ENCODE assay signal across 18 cellular contexts in the genomic region with DNA sequence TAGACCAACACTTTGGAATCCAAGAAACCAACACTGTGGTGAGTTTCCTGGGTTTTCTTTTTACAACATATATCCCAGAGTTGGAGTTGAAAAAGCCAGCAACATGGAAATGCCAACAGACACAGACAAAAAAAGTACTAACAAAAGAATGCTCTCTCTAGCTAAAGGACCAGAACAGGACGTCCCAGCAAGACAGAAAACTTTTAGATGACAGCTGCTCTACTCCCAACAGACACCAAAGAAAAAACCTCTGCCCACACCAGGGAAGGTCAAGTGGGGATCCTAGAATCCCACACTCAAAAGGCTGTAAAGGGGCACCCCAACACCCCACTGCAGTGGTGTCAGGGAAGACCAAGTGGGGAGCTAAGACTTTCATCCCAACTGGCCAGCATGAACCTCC. TPM values are rescaled to one million over a fixed set of nuclear protein-coding genes. Genes with fewer than 3 reads are reported as not detected.
DNase-seq lines count a peak whose midpoint lies in the region; ATAC-seq and TF ChIP-seq lines count a peak whose summit lies in the region.
"Had no signal": no experiment of that assay in that cellular context is flagged by ENCODE, and none has a peak within 500 bp of the region (broad histone marks: within the 10 kb centered on the region; RNA-seq: fewer than 3 reads in every experiment).

No MANE protein-coding gene starts in this region.

- peak overlapping the region; percentile 17 to 45 for H3K27ac ChIP-seq in thoracic aorta
- no peak overlapping the region for H3K27ac ChIP-seq in left lung
- H3K27ac ChIP-seq: esophagus muscularis mucosa, pancreas, uterus had no signal

- H3K9me3 ChIP-seq in thoracic aorta: peaks cover 6% of the 10 kb centered on the region
- H3K9me3 ChIP-seq in left lung: no peaks in the 10 kb centered on the region
- H3K9me3 ChIP-seq: pancreas had no signal

- peak; percentile 38 for ATAC-seq in Right ventricle myocardium superior (ENCODE audit: poor library complexity)
- no peak for ATAC-seq in activated T-helper 17 cell treated with anti-CD3 and anti-CD28 coated beads, Interleukin-2, amount 50 U/mL, for 72 hours (replicated peaks)
- ATAC-seq in thoracic aorta (ENCODE audit: insufficient number of reproducible peaks, low FRiP score, low read depth): no peak
- no peak for ATAC-seq in GM21786 (IDR thresholded peaks at IDR 0.05; ENCODE audit: unreplicated experiment)
- no peak for ATAC-seq in left lung
- ATAC-seq: pancreas had no signal

- peak overlapping the region; percentile 48 for H3K4me3 Mint-ChIP-seq in activated T-helper 17 cell treated with anti-CD3 and anti-CD28 coated beads, Interleukin-2, amount 50 U/mL, for 72 hours
- peak overlapping the region in 4 of 5 donors; percentile 57 to 67 (median 62) for H3K4me3 Mint-ChIP-seq in immature natural killer cell

- DNase-seq in Right ventricle myocardium superior (no peak), cardiac septum (ENCODE audit: low spot score) (no peak), immature natural killer cell (no peak), thoracic aorta (ENCODE audit: low spot score) (no peak), kidney tubule cell (ENCODE audit: low spot score) (no peak), left lung (no peak)
- DNase-seq: activated CD4-positive, CD25-positive, alpha-beta regulatory T cell treated with anti-CD3 and anti-CD28 coated beads, Interleukin-2, amount 50 U/mL, for 72 hours; activated gamma-delta T cell; DMS 273 treated with DMSO at 0.1 percent for 48 hours; NCI-H1105 treated with DMSO at 0.1 percent for 48 hours; NCI-H226; pancreas; uterus had no signal

- H3K36me3 ChIP-seq in thoracic aorta (no peaks in the 10 kb centered on the region), left lung (no peaks in the 10 kb centered on the region)
- H3K36me3 ChIP-seq: esophagus muscularis mucosa, pancreas, uterus had no signal

- H3K4me1 Mint-ChIP-seq in activated T-helper 17 cell treated with anti-CD3 and anti-CD28 coated beads, Interleukin-2, amount 50 U/mL, for 72 hours: peaks cover 29% of the 10 kb centered on the region
- peaks cover 63 to 84% of the 10 kb centered on the region in 2 donors for H3K4me1 Mint-ChIP-seq in immature natural killer cell

- intact Hi-C loops in Right ventricle myocardium superior (cut with DNase I): no loop called here
- intact Hi-C loops in cardiac septum (cut with DNase I): no loop called here
- intact Hi-C loops in left lung (cut with DNase I): no loop called here

- TF ChIP-seq CTCF in thoracic aorta (IDR thresholded peaks at IDR 0.05): no peak
- no peak for TF ChIP-seq CTCF in left lung (IDR thresholded peaks at IDR 0.05)

- no peaks in the 10 kb centered on the region for H3K27me3 ChIP-seq in thoracic aorta (replicated peaks; ENCODE audit: insufficient read depth)
- no peaks in the 10 kb centered on the region for H3K27me3 ChIP-seq in left lung
- H3K27me3 ChIP-seq: esophagus muscularis mucosa, pancreas, uterus had no signal

- no peaks in the 10 kb centered on the region for H3K27me3 Mint-ChIP-seq in activated T-helper 17 cell treated with anti-CD3 and anti-CD28 coated beads, Interleukin-2, amount 50 U/mL, for 72 hours
- H3K27me3 Mint-ChIP-seq in immature natural killer cell (ENCODE audit: low read depth in 3 of 3): peaks cover 0 to 3% (median 0%) of the 10 kb centered on the region in 3 donors

- peak overlapping the region; percentile 74 for H3K27ac Mint-ChIP-seq in activated T-helper 17 cell treated with anti-CD3 and anti-CD28 coated beads, Interleukin-2, amount 50 U/mL, for 72 hours
- H3K27ac Mint-ChIP-seq in immature natural killer cell: peak overlapping the region; percentile 27 to 95 (median 70)

- H3K36me3 Mint-ChIP-seq in activated T-helper 17 cell treated with anti-CD3 and anti-CD28 coated beads, Interleukin-2, amount 50 U/mL, for 72 hours (ENCODE audit: low read depth): peaks cover 9% of the 10 kb centered on the region
- H3K36me3 Mint-ChIP-seq in immature natural killer cell: peaks cover 0 to 5% (median 0%) of the 10 kb centered on the region in 3 donors

- H3K4me1 ChIP-seq in thoracic aorta (ENCODE audit: control insufficient read depth in 1 of 2, low read depth in 2 of 2) (peaks cover 13 to 34% of the 10 kb centered on the region in 2 donors), left lung (no peaks in the 10 kb centered on the region)
- H3K4me1 ChIP-seq: pancreas, uterus had no signal

- H3K9me3 Mint-ChIP-seq in activated T-helper 17 cell treated with anti-CD3 and anti-CD28 coated beads, Interleukin-2, amount 50 U/mL, for 72 hours: peaks cover 6% of the 10 kb centered on the region
- H3K9me3 Mint-ChIP-seq in immature natural killer cell: peaks cover 0 to 15% (median 2%) of the 10 kb centered on the region in 6 donors

- H3K4me3 ChIP-seq in thoracic aorta (no peak overlapping the region), left lung (no peak overlapping the region)
- H3K4me3 ChIP-seq: coronary artery, esophagus muscularis mucosa, lung, pancreas, uterus had no signal

RNA-seq across cellular contexts. Expression of a gene that starts 23.3 kb away (rescaled TPM):
- total RNA-seq in Right ventricle myocardium superior (26.5 TPM), cardiac septum (142 TPM), thoracic aorta (10 to 100 TPM; 39.4 to 47.8 TPM), left lung (10 to 100 TPM; 44.2 to 51.4 TPM)
- total RNA-seq in activated T-helper 17 cell treated with anti-CD3 and anti-CD28 coated beads, Interleukin-2, amount 50 U/mL, for 72 hours: 10 to 100 TPM; 35.4 to 41.0 TPM
- 10 to 100 TPM; 66.4 to 96.4 (median 85.9) TPM for polyA plus RNA-seq in immature natural killer cell

Comparison
In these comparisons a context has a peak if more than half of its experiments do, and no peak if none do; other contexts are left out.
1. H3K27ac ChIP-seq: peak in thoracic aorta (2 of 2); none in left lung (0 of 2).